ENCODE assay signal across 8 cellular contexts in genomic region chr10:101060036-101060950, GRCh38. TPM values are rescaled to one million over a fixed set of nuclear protein-coding genes. Genes with fewer than 3 reads are reported as not detected.
DNase-seq lines count a peak whose midpoint lies in the region; ATAC-seq and TF ChIP-seq lines count a peak whose summit lies in the region.

No MANE protein-coding gene starts in this region.

- peak; percentile 35 for ATAC-seq in GM18909 (IDR thresholded peaks at IDR 0.05; ENCODE audit: poor library complexity, unreplicated experiment)
- peak; percentile 44 for ATAC-seq in HG03280 (IDR thresholded peaks at IDR 0.05; ENCODE audit: unreplicated experiment)
- peak; percentile 71 to 76 for ATAC-seq in activated CD4-positive, CD25-positive, alpha-beta regulatory T cell treated with anti-CD3 and anti-CD28 coated beads, Interleukin-2, amount 50 U/mL, for 24 hours

- peaks cover 36% of the 10 kb centered on the region for H3K4me1 Mint-ChIP-seq in chondrocyte (ENCODE audit: low read depth)

- H3K4me3 ChIP-seq in AG10803 (ENCODE audit: low read length) = peak overlapping the region; percentile 100

- TF ChIP-seq CTCF in AG10803 (conservative IDR thresholded peaks at IDR 0.05; ENCODE audit: low read length) (peak; percentile 93), chondrocyte (IDR thresholded peaks at IDR 0.05) (peak; percentile 99)

- H3K36me3 Mint-ChIP-seq in chondrocyte (ENCODE audit: low read depth) = peaks cover 1% of the 10 kb centered on the region

- peak overlapping the region; percentile 97 for H3K27ac ChIP-seq in layer of hippocampus (ENCODE audit: low read depth, low read length)

- no peaks in the 10 kb centered on the region for H3K9me3 Mint-ChIP-seq in chondrocyte (ENCODE audit: low read depth)

- peak; percentile 92 for DNase-seq in AG10803 (ENCODE audit: low read depth)
- peak; percentile 89 for DNase-seq in NCI-H345 (lab: John Stamatoyannopoulos, UW)
- no peak for DNase-seq in chondrocyte (ENCODE audit: low spot score)
- peak; percentile 84 to 91 (median 88) for DNase-seq in stimulated activated CD4-positive, alpha-beta T cell treated with anti-CD3 and anti-CD28 coated beads, Interleukin-1b, Interleukin-23, amount 100 ng/mL, for 24 hours (ENCODE audit: low read depth in 4 of 4, low spot score in 1 of 4)

- peak overlapping the region; percentile 92 for H3K4me3 Mint-ChIP-seq in chondrocyte (ENCODE audit: unreplicated experiment)

- no peaks in the 10 kb centered on the region for H3K27me3 Mint-ChIP-seq in chondrocyte (ENCODE audit: low read depth)

- peaks cover 10% of the 10 kb centered on the region for H3K27me3 ChIP-seq in layer of hippocampus (ENCODE audit: control insufficient read depth, insufficient read depth, low read length)

- H3K27ac Mint-ChIP-seq in chondrocyte (ENCODE audit: unreplicated experiment) = peak overlapping the region; percentile 98

RNA-seq across cellular contexts. Expression of gene KAZALD1, which starts 1.5 kb away (rescaled TPM):
- 18.9 to 43.4 TPM (median 19.8 TPM) in 3 replicates for total RNA-seq in chondrocyte

RNA-seq across cellular contexts. Expression of gene SFXN3, which starts 29.3 kb away (rescaled TPM):
- total RNA-seq in chondrocyte = 92.4 to 101 TPM (median 96.9 TPM) in 3 replicates

RNA-seq across cellular contexts. Expression of gene PDZD7, which starts 29.4 kb away (rescaled TPM):
- total RNA-seq in chondrocyte = 1.4 to 1.8 TPM (median 1.7 TPM) in 3 replicates
